8 cellular contexts compared by ENCODE assay signal in the genomic region with DNA sequence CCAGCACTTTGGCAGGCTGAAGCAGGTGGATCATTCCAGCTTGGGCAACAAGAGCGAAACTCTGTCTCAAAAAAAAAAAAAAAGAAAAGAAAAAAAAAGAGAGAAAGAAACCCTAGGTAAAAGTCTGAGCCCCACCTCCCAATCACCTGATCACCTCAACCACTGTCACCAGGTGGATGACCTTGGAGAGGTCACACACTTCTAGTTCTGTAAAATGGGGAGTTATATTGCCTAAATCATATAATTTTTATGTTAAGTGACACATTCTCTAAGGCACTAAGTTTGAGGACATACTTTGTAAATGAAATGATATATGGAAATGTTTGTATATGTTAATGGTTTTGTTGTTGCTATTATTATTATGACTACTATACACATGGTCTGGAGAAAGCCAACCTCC. TPM values are rescaled to one million over a fixed set of nuclear protein-coding genes. Genes with fewer than 3 reads are reported as not detected.
DNase-seq lines count a peak whose midpoint lies in the region; ATAC-seq and TF ChIP-seq lines count a peak whose summit lies in the region.

No MANE protein-coding gene starts in this region.

- H3K36me3 ChIP-seq in left lung, result no peaks in the 10 kb centered on the region
- no peaks in the 10 kb centered on the region for H3K36me3 ChIP-seq in stomach smooth muscle (ENCODE audit: control insufficient read depth in 2 of 2, insufficient read depth in 2 of 2, low read length in 2 of 2)

- no peak overlapping the region for H3K27ac Mint-ChIP-seq in T-helper 1 cell treated with Interleukin-12 subunit alpha and Interleukin-12 subunit beta and Interleukin-4 antibody, amounts not matched to agents 30 μg/mL and 1 μg/mL, for 36 hours
- H3K27ac Mint-ChIP-seq in activated naive CD8-positive, alpha-beta T cell treated with anti-CD3 and anti-CD28 coated beads for 36 hours, result no peak overlapping the region

- no peaks in the 10 kb centered on the region for H3K36me3 Mint-ChIP-seq in T-helper 1 cell treated with Interleukin-12 subunit alpha and Interleukin-12 subunit beta and Interleukin-4 antibody, amounts not matched to agents 30 μg/mL and 1 μg/mL, for 36 hours (ENCODE audit: low read depth)
- no peaks in the 10 kb centered on the region for H3K36me3 Mint-ChIP-seq in activated naive CD8-positive, alpha-beta T cell treated with anti-CD3 and anti-CD28 coated beads for 36 hours

- H3K9me3 ChIP-seq in left lung, result no peaks in the 10 kb centered on the region
- no peaks in the 10 kb centered on the region for H3K9me3 ChIP-seq in stomach smooth muscle (ENCODE audit: control insufficient read depth in 2 of 2, low read length in 2 of 2)

- H3K27me3 ChIP-seq in left lung (peaks cover 0 to 44% of the 10 kb centered on the region in 2 donors), stomach smooth muscle (ENCODE audit: control insufficient read depth in 1 of 2, insufficient read depth in 2 of 2, low read length in 2 of 2) (peaks cover 11 to 21% of the 10 kb centered on the region in 2 donors)

- H3K4me3 ChIP-seq in left lung (no peak overlapping the region), stomach smooth muscle (ENCODE audit: low read length in 2 of 2) (peak overlapping the region; percentile 74 to 86)

- ATAC-seq in left lung (no peak), GM19324 (IDR thresholded peaks at IDR 0.05; ENCODE audit: low FRiP score, unreplicated experiment) (no peak)

- no peak for TF ChIP-seq CTCF in left lung (IDR thresholded peaks at IDR 0.05)

- no peak for DNase-seq in T-helper 1 cell
- DNase-seq in activated naive CD8-positive, alpha-beta T cell treated with anti-CD3 and anti-CD28 coated beads for 36 hours, result no peak
- DNase-seq in left lung, result no peak
- no peak for DNase-seq in HCEC 1CT
- DNase-seq in AG08395 (ENCODE audit: low spot score), result no peak

- H3K27ac ChIP-seq in left lung (peak overlapping the region; percentile 82 to 85), stomach smooth muscle (ENCODE audit: low read length) (no peak overlapping the region)

- peaks cover 18% of the 10 kb centered on the region for H3K27me3 Mint-ChIP-seq in T-helper 1 cell treated with Interleukin-12 subunit alpha and Interleukin-12 subunit beta and Interleukin-4 antibody, amounts not matched to agents 30 μg/mL and 1 μg/mL, for 36 hours (ENCODE audit: low read depth)
- H3K27me3 Mint-ChIP-seq in activated naive CD8-positive, alpha-beta T cell treated with anti-CD3 and anti-CD28 coated beads for 36 hours, result peaks cover 14% of the 10 kb centered on the region

- no peak overlapping the region for H3K9ac ChIP-seq in stomach smooth muscle (ENCODE audit: low read length in 2 of 2)

- intact Hi-C loops in left lung (cut with DNase I), result no loop called here

- H3K4me1 ChIP-seq in left lung (peaks cover 0 to 25% of the 10 kb centered on the region in 2 donors), stomach smooth muscle (ENCODE audit: control insufficient read depth, insufficient read depth, low read length) (peaks cover 16% of the 10 kb centered on the region)

- peak overlapping the region; percentile 82 for H3K4me3 Mint-ChIP-seq in T-helper 1 cell treated with Interleukin-12 subunit alpha and Interleukin-12 subunit beta and Interleukin-4 antibody, amounts not matched to agents 30 μg/mL and 1 μg/mL, for 36 hours
- H3K4me3 Mint-ChIP-seq in activated naive CD8-positive, alpha-beta T cell treated with anti-CD3 and anti-CD28 coated beads for 36 hours, result peak overlapping the region; percentile 78

- peaks cover 9% of the 10 kb centered on the region for H3K4me1 Mint-ChIP-seq in T-helper 1 cell treated with Interleukin-12 subunit alpha and Interleukin-12 subunit beta and Interleukin-4 antibody, amounts not matched to agents 30 μg/mL and 1 μg/mL, for 36 hours (ENCODE audit: low read depth)
- H3K4me1 Mint-ChIP-seq in activated naive CD8-positive, alpha-beta T cell treated with anti-CD3 and anti-CD28 coated beads for 36 hours, result peaks cover 10% of the 10 kb centered on the region

- no peaks in the 10 kb centered on the region for H3K9me3 Mint-ChIP-seq in T-helper 1 cell treated with Interleukin-12 subunit alpha and Interleukin-12 subunit beta and Interleukin-4 antibody, amounts not matched to agents 30 μg/mL and 1 μg/mL, for 36 hours
- H3K9me3 Mint-ChIP-seq in activated naive CD8-positive, alpha-beta T cell treated with anti-CD3 and anti-CD28 coated beads for 36 hours, result no peaks in the 10 kb centered on the region

RNA-seq across cellular contexts. Expression of gene ERBB3, which starts 1.5 kb away (rescaled TPM):
- under 1 TPM; 0.82 to 0.97 TPM for total RNA-seq in activated naive CD8-positive, alpha-beta T cell treated with anti-CD3 and anti-CD28 coated beads for 36 hours
- total RNA-seq in left lung, result 10 to 100 TPM; 38.6 to 88.8 TPM

RNA-seq across cellular contexts. Expression of gene PA2G4, which starts 25.9 kb away (rescaled TPM):
- total RNA-seq in activated naive CD8-positive, alpha-beta T cell treated with anti-CD3 and anti-CD28 coated beads for 36 hours, result 100 to 1,000 TPM; 552 to 588 TPM
- total RNA-seq in left lung, result 100 to 1,000 TPM in 1 of 2 donors, 10 to 100 TPM in 1; 62.0 to 103 TPM

RNA-seq across cellular contexts. Expression of gene RPS26, which starts 36.7 kb away (rescaled TPM):
- total RNA-seq in activated naive CD8-positive, alpha-beta T cell treated with anti-CD3 and anti-CD28 coated beads for 36 hours, result 10 to 100 TPM; 45.1 to 47.7 TPM
- total RNA-seq in left lung, result 10 to 100 TPM; 37.9 to 43.1 TPM

RNA-seq across cellular contexts. Expression of gene RPL41, which starts 38.0 kb away (rescaled TPM):
- 1,000 to 10,000 TPM; 5,444 to 5,630 TPM for total RNA-seq in activated naive CD8-positive, alpha-beta T cell treated with anti-CD3 and anti-CD28 coated beads for 36 hours
- 1,000 to 10,000 TPM; 3,023 to 3,157 TPM for total RNA-seq in left lung

RNA-seq across cellular contexts. Expression of gene ZC3H10, which starts 39.6 kb away (rescaled TPM):
- total RNA-seq in activated naive CD8-positive, alpha-beta T cell treated with anti-CD3 and anti-CD28 coated beads for 36 hours, result 1 to 10 TPM; 6.9 to 7.2 TPM
- 1 to 10 TPM; 6.0 to 8.7 TPM for total RNA-seq in left lung

Comparison
In these comparisons a context has a peak if more than half of its experiments do, and no peak if none do; other contexts are left out.
1. H3K4me3 ChIP-seq: peak in stomach smooth muscle (2 of 2); none in left lung (0 of 2).
2. RNA of gene ERBB3, which starts 1.5 kb away (total RNA-seq): 38.6 to 88.8 TPM in left lung; 0.82 to 0.97 TPM in activated naive CD8-positive, alpha-beta T cell treated with anti-CD3 and anti-CD28 coated beads for 36 hours; every median in the first group is over 10 times any median in the second.
3. RNA of gene PA2G4, which starts 25.9 kb away (total RNA-seq): 552 to 588 TPM in activated naive CD8-positive, alpha-beta T cell treated with anti-CD3 and anti-CD28 coated beads for 36 hours; 62.0 to 103 TPM in left lung; every median in the first group is over 4 times any median in the second.